In the genomic region with DNA sequence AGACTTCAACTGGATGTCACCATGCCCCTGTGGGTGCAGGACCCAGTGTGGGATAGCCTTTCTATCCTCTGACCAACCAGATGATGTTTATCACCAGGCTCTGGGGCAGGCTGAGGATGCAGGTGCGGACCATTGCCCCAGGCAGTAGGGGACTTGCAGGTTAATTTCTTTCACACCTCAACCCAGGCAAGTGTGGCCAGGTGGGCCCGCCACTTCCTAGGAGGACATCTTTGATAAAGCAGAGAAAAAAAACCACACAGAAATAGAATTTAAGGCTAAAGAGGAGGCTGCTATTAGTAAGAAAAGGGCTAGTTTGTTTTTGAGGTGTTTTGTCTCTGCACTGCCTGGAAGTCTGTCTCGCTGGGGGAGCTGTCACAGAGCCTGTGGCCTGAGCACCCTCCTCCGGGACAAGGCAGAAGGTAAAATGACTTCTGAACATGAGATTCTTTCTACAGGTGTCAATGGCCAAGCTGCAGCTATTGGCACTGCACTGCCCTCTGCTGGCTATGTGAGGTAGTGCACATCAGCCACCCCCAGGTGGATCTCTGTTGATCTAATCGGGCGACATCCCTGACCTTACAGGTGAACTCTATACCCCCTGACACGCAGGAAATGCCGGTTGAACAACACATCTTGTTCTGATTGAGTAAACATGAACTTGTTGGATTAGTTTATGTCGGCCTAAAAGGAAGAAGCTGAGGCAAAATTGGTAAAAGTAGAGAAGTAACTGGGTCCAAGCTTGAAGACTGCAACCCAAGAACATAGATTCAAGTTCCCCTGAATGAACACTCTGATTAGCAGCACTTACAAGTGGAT, we compare ENCODE assay signal across 1 cellular context.
TF ChIP-seq lines count a peak whose summit lies in the region.

No MANE protein-coding gene starts in this region.

TF ChIP-seq in SK-N-SH, 30 proteins besides CTCF, POLR2A, EP300 and RAD21 (continued from another document):
- TF ChIP-seq, protein P1, sequence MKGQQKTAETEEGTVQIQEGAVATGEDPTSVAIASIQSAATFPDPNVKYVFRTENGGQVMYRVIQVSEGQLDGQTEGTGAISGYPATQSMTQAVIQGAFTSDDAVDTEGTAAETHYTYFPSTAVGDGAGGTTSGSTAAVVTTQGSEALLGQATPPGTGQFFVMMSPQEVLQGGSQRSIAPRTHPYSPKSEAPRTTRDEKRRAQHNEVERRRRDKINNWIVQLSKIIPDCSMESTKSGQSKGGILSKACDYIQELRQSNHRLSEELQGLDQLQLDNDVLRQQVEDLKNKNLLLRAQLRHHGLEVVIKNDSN (IDR thresholded peaks at IDR 0.05; ENCODE audit: borderline replicate concordance, low read depth), result no peak
